15 cellular contexts compared by ENCODE assay signal in the genomic region with DNA sequence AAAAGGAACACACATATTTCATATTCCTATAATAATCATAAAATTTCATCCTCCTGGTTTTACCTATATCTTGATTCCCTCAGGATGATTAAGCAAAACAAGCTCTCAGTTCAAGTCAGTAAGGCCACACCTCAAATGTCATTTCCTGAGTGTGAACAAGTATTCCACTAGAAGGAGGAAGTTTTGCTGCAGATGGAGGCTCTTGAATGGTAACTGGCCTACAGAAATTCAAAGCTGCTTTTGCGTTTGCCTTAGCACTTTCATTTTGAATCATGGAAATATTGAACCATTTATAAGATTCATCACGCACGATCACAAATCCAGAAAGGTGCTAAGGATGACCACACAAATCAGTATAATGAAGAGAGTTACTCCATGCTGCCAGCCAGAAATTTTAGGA.
DNase-seq lines count a peak whose midpoint lies in the region; ATAC-seq lines count a peak whose summit lies in the region.
"Had no signal": no experiment of that assay in that cellular context is flagged by ENCODE, and none has a peak within 500 bp of the region (broad histone marks: within the 10 kb centered on the region; RNA-seq: fewer than 3 reads in every experiment).

No MANE protein-coding gene starts in this region.

- no peaks in the 10 kb centered on the region for H3K9me3 ChIP-seq in neuronal stem cell (replicated peaks in 1 of 2; ENCODE audit: control insufficient read depth in 2 of 2, insufficient read depth in 1 of 2, low read depth in 1 of 2, low read length in 2 of 2)
- H3K9me3 ChIP-seq: transverse colon had no signal

- H3K9ac ChIP-seq in neuronal stem cell (ENCODE audit: low read depth, low read length, poor library complexity) = no peak overlapping the region

- H2AK5ac ChIP-seq in neuronal stem cell (ENCODE audit: low read depth, low read length) = no peak overlapping the region

- H2AFZ ChIP-seq in neuronal stem cell (ENCODE audit: low read length) = no peak overlapping the region

- no peaks in the 10 kb centered on the region for H3K27me3 ChIP-seq in neuronal stem cell (ENCODE audit: control insufficient read depth in 3 of 3, insufficient read depth in 3 of 3, low read depth in 1 of 3, low read length in 3 of 3)
- H3K27me3 ChIP-seq: transverse colon had no signal

- H3K4me1 Mint-ChIP-seq in stimulated activated naive CD8-positive, alpha-beta T cell treated with anti-CD3 and anti-CD28 coated beads, Interleukin-15, Interleukin-2, amounts not matched to agents 100 ng/mL and 50 ng/mL, for 24 hours (ENCODE audit: low read depth) = peaks cover 13% of the 10 kb centered on the region

- H3K4me2 ChIP-seq in neuronal stem cell (ENCODE audit: insufficient read depth, low read length, poor library complexity, severe bottlenecking) = no peak overlapping the region

- no peak overlapping the region for H2BK120ac ChIP-seq in neuronal stem cell (ENCODE audit: low read depth, low read length)

- H2BK12ac ChIP-seq in neuronal stem cell (ENCODE audit: low read length) = no peak overlapping the region

- ATAC-seq in HG02852 (IDR thresholded peaks at IDR 0.05; ENCODE audit: unreplicated experiment) (peak; percentile 45), HG02571 (IDR thresholded peaks at IDR 0.05; ENCODE audit: unreplicated experiment) (no peak)
- ATAC-seq: T-helper 17 cell had no signal

- no peak overlapping the region for H3K4me3 ChIP-seq in neuronal stem cell (ENCODE audit: low read length in 2 of 2)
- H3K4me3 ChIP-seq: transverse colon had no signal

- H3K4me1 ChIP-seq in neuronal stem cell (ENCODE audit: control insufficient read depth in 2 of 2, insufficient read depth in 1 of 2, low read depth in 1 of 2, low read length in 2 of 2) = no peaks in the 10 kb centered on the region
- H3K4me1 ChIP-seq: transverse colon had no signal

- H3K27ac ChIP-seq in neuronal stem cell (replicated peaks; ENCODE audit: low read length) = no peak overlapping the region
- H3K27ac ChIP-seq: transverse colon had no signal

- H4K8ac ChIP-seq in neuronal stem cell (ENCODE audit: low read depth, low read length) = no peak overlapping the region

- H3K18ac ChIP-seq in neuronal stem cell (ENCODE audit: low read length) = no peak overlapping the region

- no peaks in the 10 kb centered on the region for H3K9me3 Mint-ChIP-seq in stimulated activated naive CD8-positive, alpha-beta T cell treated with anti-CD3 and anti-CD28 coated beads, Interleukin-15, Interleukin-2, amounts not matched to agents 100 ng/mL and 50 ng/mL, for 24 hours
- H3K9me3 Mint-ChIP-seq: activated naive CD4-positive, alpha-beta T cell treated with anti-CD3 and anti-CD28 coated beads for 36 hours had no signal

- H3K36me3 ChIP-seq in neuronal stem cell (replicated peaks in 1 of 2; ENCODE audit: control insufficient read depth in 2 of 2, insufficient read depth in 2 of 2, low read length in 2 of 2) = no peaks in the 10 kb centered on the region
- H3K36me3 ChIP-seq: transverse colon had no signal

- H2BK5ac ChIP-seq in neuronal stem cell (ENCODE audit: low read length) = no peak overlapping the region

- DNase-seq in NCI-H510A treated with DMSO at 0.1 percent for 48 hours (lab: John Stamatoyannopoulos, UW) = peak; percentile 5
- no peak for DNase-seq in NCI-H510A (lab: John Stamatoyannopoulos, UW)
- peak; percentile 21 for DNase-seq in NOMO-1 treated with dmso at 0.1 percent for 144 hours (lab: John Stamatoyannopoulos, UW; ENCODE audit: unreplicated experiment)
- no peak for DNase-seq in neuronal stem cell (ENCODE audit: low spot score)
- no peak for DNase-seq in islet precursor cell
- DNase-seq: activated CD4-positive, alpha-beta T cell treated with anti-CD3 and anti-CD28 coated beads, Interleukin-2, amount 50 U/mL, for 48 hours; activated naive CD4-positive, alpha-beta T cell treated with anti-CD3 and anti-CD28 coated beads for 36 hours; central memory CD4-positive, alpha-beta T cell; nucleus accumbens; small intestine; T-helper 17 cell; transverse colon had no signal

- peak overlapping the region; percentile 46 for H3K27ac Mint-ChIP-seq in stimulated activated naive CD8-positive, alpha-beta T cell treated with anti-CD3 and anti-CD28 coated beads, Interleukin-15, Interleukin-2, amounts not matched to agents 100 ng/mL and 50 ng/mL, for 24 hours
- H3K27ac Mint-ChIP-seq: activated naive CD4-positive, alpha-beta T cell treated with anti-CD3 and anti-CD28 coated beads for 36 hours; T-helper 17 cell had no signal

- no peaks in the 10 kb centered on the region for H3K79me1 ChIP-seq in neuronal stem cell (ENCODE audit: low read depth, low read length)

- H3K36me3 Mint-ChIP-seq in stimulated activated naive CD8-positive, alpha-beta T cell treated with anti-CD3 and anti-CD28 coated beads, Interleukin-15, Interleukin-2, amounts not matched to agents 100 ng/mL and 50 ng/mL, for 24 hours (ENCODE audit: low read depth) = no peaks in the 10 kb centered on the region

- H3K23ac ChIP-seq in neuronal stem cell (ENCODE audit: low read depth, low read length, poor library complexity) = no peak overlapping the region

- H3K4me3 Mint-ChIP-seq in stimulated activated naive CD8-positive, alpha-beta T cell treated with anti-CD3 and anti-CD28 coated beads, Interleukin-15, Interleukin-2, amounts not matched to agents 100 ng/mL and 50 ng/mL, for 24 hours = no peak overlapping the region
- H3K4me3 Mint-ChIP-seq: activated naive CD4-positive, alpha-beta T cell treated with anti-CD3 and anti-CD28 coated beads for 36 hours; T-helper 17 cell had no signal

- H2BK15ac ChIP-seq in neuronal stem cell (ENCODE audit: low read length) = no peak overlapping the region

- no peak overlapping the region for H3K14ac ChIP-seq in neuronal stem cell (ENCODE audit: low read length)

- no peak overlapping the region for H4K91ac ChIP-seq in neuronal stem cell (ENCODE audit: low read depth, low read length, poor library complexity)

- WGBS in neuronal stem cell (ENCODE audit: extremely low coverage in 2 of 2, insufficient read length in 2 of 2, insufficient replicate concordance in 1 of 2), 2 donors = no CpG with 5 or more reads among the region's 3 CpGs

- H3K4ac ChIP-seq in neuronal stem cell (ENCODE audit: low read length) = no peak overlapping the region

- H3K27me3 Mint-ChIP-seq in stimulated activated naive CD8-positive, alpha-beta T cell treated with anti-CD3 and anti-CD28 coated beads, Interleukin-15, Interleukin-2, amounts not matched to agents 100 ng/mL and 50 ng/mL, for 24 hours = no peaks in the 10 kb centered on the region
- H3K27me3 Mint-ChIP-seq: T-helper 17 cell had no signal

Comparison
In these comparisons a context has a peak if more than half of its experiments do, and no peak if none do; other contexts are left out.
1. DNase-seq: peak in NCI-H510A treated with DMSO at 0.1 percent for 48 hours (single experiment) and NOMO-1 treated with dmso at 0.1 percent for 144 hours (single experiment); none in NCI-H510A (single experiment), neuronal stem cell (single experiment) and islet precursor cell (single experiment).